In the genomic region with DNA sequence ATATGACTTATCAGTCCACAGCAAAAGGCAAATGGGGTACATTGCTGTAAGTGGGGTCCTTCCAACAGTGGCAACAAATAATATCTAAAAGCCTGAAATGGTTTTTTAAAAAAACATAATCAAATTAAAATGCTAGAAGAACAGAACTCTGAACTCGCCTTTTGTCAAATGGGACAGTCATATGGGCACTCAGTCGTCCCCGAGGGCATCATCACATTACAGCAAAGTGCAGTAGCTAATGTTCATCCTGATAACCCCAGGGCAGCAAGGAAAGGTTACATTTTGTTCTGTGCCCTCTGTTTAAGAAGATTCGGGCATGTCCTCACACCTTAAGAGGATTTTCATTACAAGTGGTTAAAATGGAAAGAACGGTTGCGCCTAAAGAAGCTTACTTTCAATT, we compare ENCODE assay signal across 9 cellular contexts.
"Had no signal": no experiment of that assay in that cellular context is flagged by ENCODE, and none has a peak within 500 bp of the region (broad histone marks: within the 10 kb centered on the region; RNA-seq: fewer than 3 reads in every experiment).

No MANE protein-coding gene starts in this region.

- H3K27ac ChIP-seq: GM23248 had no signal

- H3K27ac Mint-ChIP-seq: GM23338, H9, HFFc6 had no signal

- ATAC-seq: GM23338, HCT116 had no signal

- H3K36me3 ChIP-seq: HAP-1 had no signal

- H3K9me3 ChIP-seq: HAP-1 had no signal

- H3K4me1 ChIP-seq: HAP-1 had no signal

- H3K4me3 ChIP-seq: GM23248, GM23338, HAP-1 had no signal

- H3K4me3 Mint-ChIP-seq: GM23338, H9, HFFc6 had no signal

- DNase-seq: GM23248, GOT3, H7, H9, HCEC 1CT, HFFc6 had no signal
